In the genomic region with DNA sequence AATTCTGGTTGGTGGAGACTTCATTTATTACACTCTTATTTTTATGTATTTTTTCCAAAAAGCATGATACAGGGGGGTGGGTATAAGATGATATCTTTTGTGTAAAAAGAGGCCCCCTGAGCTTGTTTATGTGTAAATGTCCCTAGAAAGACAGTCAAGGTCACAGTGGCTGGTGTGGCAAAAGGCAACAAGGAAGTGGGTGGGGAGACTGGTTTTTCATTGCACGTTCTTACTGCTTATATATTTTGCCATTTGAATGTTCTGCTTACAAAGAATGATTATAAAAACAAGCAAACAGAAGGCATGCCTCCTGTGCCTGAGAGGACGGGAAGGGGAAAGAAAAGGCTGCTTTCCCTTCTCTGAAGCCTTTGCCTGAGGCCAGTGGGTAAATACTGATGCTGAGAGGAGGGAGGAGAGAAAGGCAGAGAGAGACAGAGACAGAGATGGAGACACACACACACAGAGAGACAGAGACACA, we compare ENCODE assay signal across 1 cellular context.
TF ChIP-seq lines count a peak whose summit lies in the region.

No MANE protein-coding gene starts in this region.

TF ChIP-seq in HepG2, 621 proteins besides CTCF, POLR2A, EP300 and RAD21 (continues in another document):
- TF ChIP-seq ELF3 (CRISPR knock-in tag; IDR thresholded peaks at IDR 0.05): peak; percentile 97
- TF ChIP-seq ARNT2 (CRISPR knock-in tag; IDR thresholded peaks at IDR 0.05; ENCODE audit: low read depth): 0 out of 2 replicates have a peak, but pooled peaks have one; percentile 28
- TF ChIP-seq KDM2A (CRISPR knock-in tag; IDR thresholded peaks at IDR 0.05; ENCODE audit: borderline replicate concordance, low read depth): no peak
- peak; percentile 76 for TF ChIP-seq ELF1 (CRISPR knock-in tag; IDR thresholded peaks at IDR 0.05)
- TF ChIP-seq REST (IDR thresholded peaks at IDR 0.05; ENCODE audit: borderline replicate concordance in 1 of 2, low read depth in 1 of 2, low read length in 2 of 2): peak in 1 of 2 experiments; percentile 60; a peak in 1 of 4 replicates
- TF ChIP-seq KDM3A (CRISPR knock-in tag; IDR thresholded peaks at IDR 0.05; ENCODE audit: low read depth): no peak
- TF ChIP-seq ETV5 (CRISPR knock-in tag; IDR thresholded peaks at IDR 0.05; ENCODE audit: borderline replicate concordance): peak; percentile 57; the same call in 1 of the 2 replicates
- TF ChIP-seq ZNF296 (CRISPR knock-in tag; conservative IDR thresholded peaks at IDR 0.05): no peak
- TF ChIP-seq ZNF414 (CRISPR knock-in tag; IDR thresholded peaks at IDR 0.05): 0 out of 2 replicates have a peak, but pooled peaks have one; percentile 41
- peak; percentile 99 for TF ChIP-seq BCL6 (CRISPR knock-in tag; IDR thresholded peaks at IDR 0.05)
- peak; percentile 63 for TF ChIP-seq GATAD2A (CRISPR knock-in tag; IDR thresholded peaks at IDR 0.05)
- TF ChIP-seq ASH2L (IDR thresholded peaks at IDR 0.05; ENCODE audit: insufficient read length, low read depth, low read length): peak; percentile 60
- no peak for TF ChIP-seq ISX (CRISPR knock-in tag; conservative IDR thresholded peaks at IDR 0.05)
- TF ChIP-seq NFIC (IDR thresholded peaks at IDR 0.05; ENCODE audit: low read length): peak; percentile 81; the same call in 1 of the 2 replicates
- 0 out of 2 replicates have a peak, but pooled peaks have one; percentile 21 for TF ChIP-seq NFKBIZ (CRISPR knock-in tag; IDR thresholded peaks at IDR 0.05)
- no peak for TF ChIP-seq ZNF530 (CRISPR knock-in tag; IDR thresholded peaks at IDR 0.05; ENCODE audit: low read depth)
- TF ChIP-seq TEAD3 (CRISPR knock-in tag; optimal IDR thresholded peaks at IDR 0.05; ENCODE audit: borderline replicate concordance): no peak
- peak; percentile 92 for TF ChIP-seq SP5 (CRISPR knock-in tag; IDR thresholded peaks at IDR 0.05; ENCODE audit: borderline replicate concordance, low read depth)
- no peak for TF ChIP-seq MAF1 (CRISPR knock-in tag; IDR thresholded peaks at IDR 0.05; ENCODE audit: borderline replicate concordance)
- no peak; the same call in 1 of the 2 replicates for TF ChIP-seq FOXA1 (IDR thresholded peaks at IDR 0.05)
- 0 out of 2 replicates have a peak, but pooled peaks have one; percentile 5 for TF ChIP-seq FOXA1 (CRISPR knock-in tag; IDR thresholded peaks at IDR 0.05)
- TF ChIP-seq, protein P1, sequence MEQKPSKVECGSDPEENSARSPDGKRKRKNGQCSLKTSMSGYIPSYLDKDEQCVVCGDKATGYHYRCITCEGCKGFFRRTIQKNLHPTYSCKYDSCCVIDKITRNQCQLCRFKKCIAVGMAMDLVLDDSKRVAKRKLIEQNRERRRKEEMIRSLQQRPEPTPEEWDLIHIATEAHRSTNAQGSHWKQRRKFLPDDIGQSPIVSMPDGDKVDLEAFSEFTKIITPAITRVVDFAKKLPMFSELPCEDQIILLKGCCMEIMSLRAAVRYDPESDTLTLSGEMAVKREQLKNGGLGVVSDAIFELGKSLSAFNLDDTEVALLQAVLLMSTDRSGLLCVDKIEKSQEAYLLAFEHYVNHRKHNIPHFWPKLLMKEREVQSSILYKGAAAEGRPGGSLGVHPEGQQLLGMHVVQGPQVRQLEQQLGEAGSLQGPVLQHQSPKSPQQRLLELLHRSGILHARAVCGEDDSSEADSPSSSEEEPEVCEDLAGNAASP (CRISPR knock-in tag; IDR thresholded peaks at IDR 0.05; ENCODE audit: borderline replicate concordance): peak; percentile 80; the same call in 1 of the 2 replicates
- no peak for TF ChIP-seq FOXC1 (CRISPR knock-in tag; IDR thresholded peaks at IDR 0.05; ENCODE audit: borderline replicate concordance)
- TF ChIP-seq ZNF512B (CRISPR knock-in tag; IDR thresholded peaks at IDR 0.05; ENCODE audit: borderline replicate concordance): 0 out of 2 replicates have a peak, but pooled peaks have one; percentile 26
- TF ChIP-seq MYPOP (CRISPR knock-in tag; IDR thresholded peaks at IDR 0.05): no peak
- TF ChIP-seq RARA (CRISPR knock-in tag; IDR thresholded peaks at IDR 0.05): peak; percentile 97
- no peak for TF ChIP-seq SMARCE1 (IDR thresholded peaks at IDR 0.05; ENCODE audit: borderline replicate concordance)
- 0 out of 2 replicates have a peak, but pooled peaks have one; percentile 41 for TF ChIP-seq MIER3 (CRISPR knock-in tag; IDR thresholded peaks at IDR 0.05; ENCODE audit: borderline replicate concordance)
- TF ChIP-seq ZNF263 (CRISPR knock-in tag; IDR thresholded peaks at IDR 0.05): no peak
- no peak for TF ChIP-seq PHF21A (CRISPR knock-in tag; IDR thresholded peaks at IDR 0.05)
- no peak for TF ChIP-seq ZNF180 (CRISPR knock-in tag; IDR thresholded peaks at IDR 0.05; ENCODE audit: borderline replicate concordance, low read depth)
- TF ChIP-seq FOXP1 (IDR thresholded peaks at IDR 0.05): no peak
- TF ChIP-seq FOXP1 (CRISPR knock-in tag; IDR thresholded peaks at IDR 0.05): peak; percentile 93
- no peak for TF ChIP-seq ZNF660 (CRISPR knock-in tag; IDR thresholded peaks at IDR 0.05; ENCODE audit: borderline replicate concordance, low read depth)
- no peak for TF ChIP-seq ATRX (CRISPR knock-in tag; IDR thresholded peaks at IDR 0.05; ENCODE audit: borderline replicate concordance)
- no peak for TF ChIP-seq ZSCAN25 (CRISPR knock-in tag; IDR thresholded peaks at IDR 0.05)
- peak; percentile 17; the same call in 1 of the 2 replicates for TF ChIP-seq CHD4 (IDR thresholded peaks at IDR 0.05; ENCODE audit: borderline replicate concordance, low read length)
- TF ChIP-seq FOXO1 (CRISPR knock-in tag; IDR thresholded peaks at IDR 0.05): peak; percentile 87
- no peak for TF ChIP-seq GTF2F1 (IDR thresholded peaks at IDR 0.05; ENCODE audit: low read length)
- TF ChIP-seq MAFF (IDR thresholded peaks at IDR 0.05; ENCODE audit: low read depth, low read length): no peak
- no peak for TF ChIP-seq PRMT3 (CRISPR knock-in tag; IDR thresholded peaks at IDR 0.05; ENCODE audit: borderline replicate concordance, low read depth)
- peak; percentile 30; the same call in 1 of the 2 replicates for TF ChIP-seq NR2F2 (IDR thresholded peaks at IDR 0.05; ENCODE audit: borderline replicate concordance, low read depth)
- TF ChIP-seq FOXK1 (CRISPR knock-in tag; IDR thresholded peaks at IDR 0.05; ENCODE audit: borderline replicate concordance, low read depth): peak; percentile 94; the same call in 1 of the 2 replicates
- TF ChIP-seq, protein P2, sequence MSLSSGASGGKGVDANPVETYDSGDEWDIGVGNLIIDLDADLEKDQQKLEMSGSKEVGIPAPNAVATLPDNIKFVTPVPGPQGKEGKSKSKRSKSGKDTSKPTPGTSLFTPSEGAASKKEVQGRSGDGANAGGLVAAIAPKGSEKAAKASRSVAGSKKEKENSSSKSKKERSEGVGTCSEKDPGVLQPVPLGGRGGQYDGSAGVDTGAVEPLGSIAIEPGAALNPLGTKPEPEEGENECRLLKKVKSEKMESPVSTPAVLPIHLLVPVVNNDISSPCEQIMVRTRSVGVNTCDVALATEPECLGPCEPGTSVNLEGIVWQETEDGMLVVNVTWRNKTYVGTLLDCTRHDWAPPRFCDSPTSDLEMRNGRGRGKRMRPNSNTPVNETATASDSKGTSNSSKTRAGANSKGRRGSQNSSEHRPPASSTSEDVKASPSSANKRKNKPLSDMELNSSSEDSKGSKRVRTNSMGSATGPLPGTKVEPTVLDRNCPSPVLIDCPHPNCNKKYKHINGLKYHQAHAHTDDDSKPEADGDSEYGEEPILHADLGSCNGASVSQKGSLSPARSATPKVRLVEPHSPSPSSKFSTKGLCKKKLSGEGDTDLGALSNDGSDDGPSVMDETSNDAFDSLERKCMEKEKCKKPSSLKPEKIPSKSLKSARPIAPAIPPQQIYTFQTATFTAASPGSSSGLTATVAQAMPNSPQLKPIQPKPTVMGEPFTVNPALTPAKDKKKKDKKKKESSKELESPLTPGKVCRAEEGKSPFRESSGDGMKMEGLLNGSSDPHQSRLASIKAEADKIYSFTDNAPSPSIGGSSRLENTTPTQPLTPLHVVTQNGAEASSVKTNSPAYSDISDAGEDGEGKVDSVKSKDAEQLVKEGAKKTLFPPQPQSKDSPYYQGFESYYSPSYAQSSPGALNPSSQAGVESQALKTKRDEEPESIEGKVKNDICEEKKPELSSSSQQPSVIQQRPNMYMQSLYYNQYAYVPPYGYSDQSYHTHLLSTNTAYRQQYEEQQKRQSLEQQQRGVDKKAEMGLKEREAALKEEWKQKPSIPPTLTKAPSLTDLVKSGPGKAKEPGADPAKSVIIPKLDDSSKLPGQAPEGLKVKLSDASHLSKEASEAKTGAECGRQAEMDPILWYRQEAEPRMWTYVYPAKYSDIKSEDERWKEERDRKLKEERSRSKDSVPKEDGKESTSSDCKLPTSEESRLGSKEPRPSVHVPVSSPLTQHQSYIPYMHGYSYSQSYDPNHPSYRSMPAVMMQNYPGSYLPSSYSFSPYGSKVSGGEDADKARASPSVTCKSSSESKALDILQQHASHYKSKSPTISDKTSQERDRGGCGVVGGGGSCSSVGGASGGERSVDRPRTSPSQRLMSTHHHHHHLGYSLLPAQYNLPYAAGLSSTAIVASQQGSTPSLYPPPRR (CRISPR knock-in tag; IDR thresholded peaks at IDR 0.05; ENCODE audit: borderline replicate concordance): peak; percentile 49; the same call in 1 of the 2 replicates
- peak in 1 of 2 experiments; percentile 32; a peak in 1 of 4 replicates for TF ChIP-seq HMGXB4 (CRISPR knock-in tag; IDR thresholded peaks at IDR 0.05; ENCODE audit: borderline replicate concordance in 1 of 2, low read depth in 1 of 2)
